Comparison of ENCODE assay signal across 1 cellular context in the genomic region with DNA sequence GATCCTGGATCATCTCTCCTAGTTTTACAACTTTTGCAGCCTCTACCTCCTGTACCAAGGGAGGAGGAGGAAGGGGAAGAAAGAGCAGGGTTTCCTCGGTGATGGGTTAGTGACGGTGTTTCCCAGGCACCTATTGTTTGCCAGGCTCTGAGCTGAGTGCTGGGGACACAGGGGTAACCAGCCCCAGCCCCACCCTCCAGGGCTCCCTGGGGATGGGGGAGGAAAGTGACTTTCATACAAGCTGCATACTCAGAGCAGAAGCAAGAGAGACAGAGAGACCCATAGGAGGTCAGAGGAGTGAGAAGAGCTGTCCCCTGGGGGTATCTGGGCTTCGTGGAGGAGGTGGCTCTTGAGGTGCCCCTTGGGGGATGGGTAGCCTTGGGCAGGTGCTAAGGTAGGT.
TF ChIP-seq lines count a peak whose summit lies in the region.

No MANE protein-coding gene starts in this region.

TF ChIP-seq in GM12878, 131 proteins besides CTCF, POLR2A, EP300 and RAD21 (continued from another document):
- no peak for TF ChIP-seq PKNOX1 (IDR thresholded peaks at IDR 0.05)
- TF ChIP-seq BCL3 (IDR thresholded peaks at IDR 0.05; ENCODE audit: borderline replicate concordance, insufficient read depth, low read depth, low read length, poor library complexity, severe bottlenecking) = no peak
- no peak for TF ChIP-seq SIN3A (IDR thresholded peaks at IDR 0.05; ENCODE audit: low read depth, low read length)
- TF ChIP-seq IKZF2 (IDR thresholded peaks at IDR 0.05) = no peak
- no peak for TF ChIP-seq RAD51 (IDR thresholded peaks at IDR 0.05)
- TF ChIP-seq BMI1 (IDR thresholded peaks at IDR 0.05; ENCODE audit: borderline replicate concordance) = no peak
- 0 out of 4 replicates have a peak, but pooled peaks of 1 of the 2 experiments have one; percentile 7 for TF ChIP-seq BHLHE40 (IDR thresholded peaks at IDR 0.05; ENCODE audit: borderline replicate concordance in 1 of 2, low read depth in 2 of 2, low read length in 1 of 2)
- TF ChIP-seq, protein P1, sequence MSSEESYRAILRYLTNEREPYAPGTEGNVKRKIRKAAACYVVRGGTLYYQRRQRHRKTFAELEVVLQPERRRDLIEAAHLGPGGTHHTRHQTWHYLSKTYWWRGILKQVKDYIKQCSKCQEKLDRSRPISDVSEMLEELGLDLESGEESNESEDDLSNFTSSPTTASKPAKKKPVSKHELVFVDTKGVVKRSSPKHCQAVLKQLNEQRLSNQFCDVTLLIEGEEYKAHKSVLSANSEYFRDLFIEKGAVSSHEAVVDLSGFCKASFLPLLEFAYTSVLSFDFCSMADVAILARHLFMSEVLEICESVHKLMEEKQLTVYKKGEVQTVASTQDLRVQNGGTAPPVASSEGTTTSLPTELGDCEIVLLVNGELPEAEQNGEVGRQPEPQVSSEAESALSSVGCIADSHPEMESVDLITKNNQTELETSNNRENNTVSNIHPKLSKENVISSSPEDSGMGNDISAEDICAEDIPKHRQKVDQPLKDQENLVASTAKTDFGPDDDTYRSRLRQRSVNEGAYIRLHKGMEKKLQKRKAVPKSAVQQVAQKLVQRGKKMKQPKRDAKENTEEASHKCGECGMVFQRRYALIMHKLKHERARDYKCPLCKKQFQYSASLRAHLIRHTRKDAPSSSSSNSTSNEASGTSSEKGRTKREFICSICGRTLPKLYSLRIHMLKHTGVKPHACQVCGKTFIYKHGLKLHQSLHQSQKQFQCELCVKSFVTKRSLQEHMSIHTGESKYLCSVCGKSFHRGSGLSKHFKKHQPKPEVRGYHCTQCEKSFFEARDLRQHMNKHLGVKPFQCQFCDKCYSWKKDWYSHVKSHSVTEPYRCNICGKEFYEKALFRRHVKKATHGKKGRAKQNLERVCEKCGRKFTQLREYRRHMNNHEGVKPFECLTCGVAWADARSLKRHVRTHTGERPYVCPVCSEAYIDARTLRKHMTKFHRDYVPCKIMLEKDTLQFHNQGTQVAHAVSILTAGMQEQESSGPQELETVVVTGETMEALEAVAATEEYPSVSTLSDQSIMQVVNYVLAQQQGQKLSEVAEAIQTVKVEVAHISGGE (CRISPR knock-in tag; IDR thresholded peaks at IDR 0.05) = no peak
- no peak for TF ChIP-seq GATAD2B (conservative IDR thresholded peaks at IDR 0.05; ENCODE audit: low read depth)
- no peak for TF ChIP-seq BCL11A (IDR thresholded peaks at IDR 0.05; ENCODE audit: low read depth, low read length)
- no peak for TF ChIP-seq NFIC (IDR thresholded peaks at IDR 0.05; ENCODE audit: low read depth, low read length)
- TF ChIP-seq FOXM1 (IDR thresholded peaks at IDR 0.05; ENCODE audit: low read depth, low read length) = no peak
- TF ChIP-seq PAX8 (IDR thresholded peaks at IDR 0.05) = no peak
- TF ChIP-seq, protein P2, sequence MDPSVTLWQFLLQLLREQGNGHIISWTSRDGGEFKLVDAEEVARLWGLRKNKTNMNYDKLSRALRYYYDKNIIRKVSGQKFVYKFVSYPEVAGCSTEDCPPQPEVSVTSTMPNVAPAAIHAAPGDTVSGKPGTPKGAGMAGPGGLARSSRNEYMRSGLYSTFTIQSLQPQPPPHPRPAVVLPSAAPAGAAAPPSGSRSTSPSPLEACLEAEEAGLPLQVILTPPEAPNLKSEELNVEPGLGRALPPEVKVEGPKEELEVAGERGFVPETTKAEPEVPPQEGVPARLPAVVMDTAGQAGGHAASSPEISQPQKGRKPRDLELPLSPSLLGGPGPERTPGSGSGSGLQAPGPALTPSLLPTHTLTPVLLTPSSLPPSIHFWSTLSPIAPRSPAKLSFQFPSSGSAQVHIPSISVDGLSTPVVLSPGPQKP (IDR thresholded peaks at IDR 0.05; ENCODE audit: low read depth, low read length) = no peak
- no peak for TF ChIP-seq RBBP5 (conservative IDR thresholded peaks at IDR 0.05)
- TF ChIP-seq ZNF24 (IDR thresholded peaks at IDR 0.05) = no peak
- no peak for TF ChIP-seq TARDBP (IDR thresholded peaks at IDR 0.05; ENCODE audit: borderline replicate concordance)
- TF ChIP-seq IRF3 (IDR thresholded peaks at IDR 0.05) = no peak
- peak; percentile 28; the same call in 1 of the 2 replicates for TF ChIP-seq NR2F1 (conservative IDR thresholded peaks at IDR 0.05)
TF ChIP-seq in GM12878: peak in this region for 3.
